Comparison of ENCODE assay signal across 15 cellular contexts in the genomic region with DNA sequence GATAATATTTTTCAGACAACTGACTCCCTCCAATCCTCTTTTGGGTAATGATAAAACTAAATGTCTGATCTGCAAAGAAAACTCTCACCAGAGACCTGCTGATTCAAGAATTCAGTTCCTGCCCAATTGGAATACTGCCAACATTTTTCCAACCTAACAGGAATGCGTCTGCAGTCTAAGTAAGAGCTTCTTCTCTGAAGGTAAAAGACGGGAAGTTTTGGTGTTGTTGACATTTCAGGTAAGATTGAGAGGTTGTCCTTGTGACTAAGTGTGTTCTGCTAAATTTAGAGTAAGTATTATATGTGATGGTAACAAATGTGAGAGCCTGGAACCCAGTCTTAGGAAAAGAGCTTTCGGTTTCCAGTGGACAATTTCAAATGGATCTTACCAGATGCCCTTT. TPM values are rescaled to one million over a fixed set of nuclear protein-coding genes. Genes with fewer than 3 reads are reported as not detected.
DNase-seq lines count a peak whose midpoint lies in the region; ATAC-seq, FAIRE-seq and TF ChIP-seq lines count a peak whose summit lies in the region.
"Had no signal": no experiment of that assay in that cellular context is flagged by ENCODE, and none has a peak within 500 bp of the region (broad histone marks: within the 10 kb centered on the region; RNA-seq: fewer than 3 reads in every experiment).

No MANE protein-coding gene starts in this region.

- no peaks in the 10 kb centered on the region for H3K9me3 ChIP-seq in hepatocyte (ENCODE audit: low read depth)
- H3K9me3 ChIP-seq in small intestine (ENCODE audit: control insufficient read depth, low read depth): no peaks in the 10 kb centered on the region
- H3K9me3 ChIP-seq: prostate gland had no signal

- H3K9me2 ChIP-seq in hepatocyte (replicated peaks; ENCODE audit: insufficient read depth): no peaks in the 10 kb centered on the region

- no peaks in the 10 kb centered on the region for H3K27me3 Mint-ChIP-seq in WTC11 (ENCODE audit: low read depth)
- peaks cover 5 to 14% (median 10%) of the 10 kb centered on the region in 3 donors for H3K27me3 Mint-ChIP-seq in immature natural killer cell (ENCODE audit: low read depth in 3 of 3)

- H3K4me1 Mint-ChIP-seq in WTC11 (peaks cover 63% of the 10 kb centered on the region), immature natural killer cell (no peaks in the 10 kb centered on the region)
- H3K4me1 Mint-ChIP-seq: activated naive CD8-positive, alpha-beta T cell treated with anti-CD3 and anti-CD28 coated beads, Interleukin-2, amount 10 ng/mL, durations not matched to agents 7 days and 5 days had no signal

- CTCF ChIA-PET in WTC11 (lab: Charles Lee): interaction anchor here (1.1 to 1.7 kb wide), 2 partner anchors 102 to 131 kb away, joined by 3 to 5 read pairs; no protein-coding TSS in a partner anchor

- no peak overlapping the region for H3K4me3 Mint-ChIP-seq in WTC11
- no peak overlapping the region for H3K4me3 Mint-ChIP-seq in immature natural killer cell
- H3K4me3 Mint-ChIP-seq: activated naive CD8-positive, alpha-beta T cell treated with anti-CD3 and anti-CD28 coated beads, Interleukin-2, amount 10 ng/mL, durations not matched to agents 7 days and 5 days; GM23338 had no signal

- no peak overlapping the region for H2AFZ ChIP-seq in hepatocyte
- H2AFZ ChIP-seq: GM23338 had no signal

- H3K4me1 ChIP-seq in hepatocyte (ENCODE audit: insufficient read depth) (no peaks in the 10 kb centered on the region), small intestine (ENCODE audit: control insufficient read depth in 2 of 2, insufficient read depth in 1 of 2, low read depth in 1 of 2, low read length in 1 of 2) (no peaks in the 10 kb centered on the region)
- H3K4me1 ChIP-seq: prostate gland had no signal

- no peak for ATAC-seq in WTC11
- ATAC-seq: GM23338 had no signal

- POLR2A ChIA-PET in WTC11 (lab: Charles Lee): no interaction called here

- H3K36me3 ChIP-seq in hepatocyte (replicated peaks; ENCODE audit: insufficient read depth, low read depth): no peaks in the 10 kb centered on the region
- H3K36me3 ChIP-seq in small intestine (ENCODE audit: control insufficient read depth in 2 of 2, insufficient read depth in 2 of 2, low read length in 2 of 2): no peaks in the 10 kb centered on the region
- H3K36me3 ChIP-seq: prostate gland had no signal

- no peak for FAIRE-seq in small intestine (lab: Jason Lieb, UNC)

- WGBS in hepatocyte (ENCODE audit: low lambda C conversion rate, missing lambda C conversion rate): 57% methylated on average over 3 of the region's 3 CpGs
- 49 to 65% (median 61%) methylated on average over 3 of the region's 3 CpGs for WGBS in small intestine, 3 donors

- no peaks in the 10 kb centered on the region for H4K20me1 ChIP-seq in hepatocyte (ENCODE audit: insufficient read depth, poor library complexity, severe bottlenecking)

- peak overlapping the region; percentile 54; the same call in 1 of the 2 replicates for H3K27ac Mint-ChIP-seq in WTC11
- no peak overlapping the region for H3K27ac Mint-ChIP-seq in immature natural killer cell
- H3K27ac Mint-ChIP-seq: activated naive CD8-positive, alpha-beta T cell treated with anti-CD3 and anti-CD28 coated beads, Interleukin-2, amount 10 ng/mL, durations not matched to agents 7 days and 5 days; GM23338 had no signal

- H3K36me3 Mint-ChIP-seq in WTC11 (peaks cover 4% of the 10 kb centered on the region; the same call in 1 of the 2 replicates), immature natural killer cell (no peaks in the 10 kb centered on the region)
- H3K36me3 Mint-ChIP-seq: activated naive CD8-positive, alpha-beta T cell treated with anti-CD3 and anti-CD28 coated beads, Interleukin-2, amount 10 ng/mL, durations not matched to agents 7 days and 5 days had no signal

- TF ChIP-seq CTCF in WTC11 (IDR thresholded peaks at IDR 0.05) (no peak), hepatocyte (IDR thresholded peaks at IDR 0.05; ENCODE audit: poor library complexity) (no peak)

- H3K9me3 Mint-ChIP-seq in WTC11 (no peaks in the 10 kb centered on the region), immature natural killer cell (no peaks in the 10 kb centered on the region)
- H3K9me3 Mint-ChIP-seq: activated naive CD8-positive, alpha-beta T cell treated with anti-CD3 and anti-CD28 coated beads, Interleukin-2, amount 10 ng/mL, durations not matched to agents 7 days and 5 days; GM23338 had no signal

- DNase-seq in NCI-H1417 (lab: John Stamatoyannopoulos, UW) (peak in 2 of 3 experiments; percentile 9 to 19), NCI-H1417 treated with DMSO at 0.1 percent for 48 hours (lab: John Stamatoyannopoulos, UW) (no peak), WTC11 (ENCODE audit: low spot score) (no peak), hepatocyte (ENCODE audit: low spot score) (peak; percentile 50), small intestine (peak; percentile 24), nucleus accumbens (lab: John Stamatoyannopoulos, UW) (no peak), immature natural killer cell (no peak)
- no peak for DNase-seq in stimulated activated CD4-positive, alpha-beta T cell treated with anti-CD3 and anti-CD28 coated beads, Interleukin-2, amount 100 ng/mL, for 24 hours
- DNase-seq: activated naive CD8-positive, alpha-beta T cell treated with anti-CD3 and anti-CD28 coated beads, Interleukin-2, amount 10 ng/mL, durations not matched to agents 7 days and 5 days; islet precursor cell; T-helper 2 cell had no signal

- H3K27me3 ChIP-seq in hepatocyte: no peaks in the 10 kb centered on the region
- no peaks in the 10 kb centered on the region for H3K27me3 ChIP-seq in small intestine (ENCODE audit: control insufficient read depth in 2 of 2, insufficient read depth in 2 of 2, low read length in 2 of 2)

- H3K4me3 ChIP-seq in hepatocyte (no peak overlapping the region), small intestine (ENCODE audit: low read depth in 1 of 2, low read length in 2 of 2) (no peak overlapping the region)
- H3K4me3 ChIP-seq: GM23338, prostate gland had no signal

- H3K4me2 ChIP-seq in hepatocyte: no peak overlapping the region
- H3K4me2 ChIP-seq: GM23338, KMS-11 had no signal

- no peaks in the 10 kb centered on the region for H3K79me2 ChIP-seq in hepatocyte

- H3K27ac ChIP-seq in hepatocyte (no peak overlapping the region), small intestine (ENCODE audit: low read depth in 1 of 2, low read length in 1 of 2) (no peak overlapping the region)
- H3K27ac ChIP-seq: KMS-11, prostate gland had no signal

TF ChIP-seq in WTC11, 78 proteins besides CTCF, POLR2A, EP300 and RAD21:
- TF ChIP-seq, protein P1, sequence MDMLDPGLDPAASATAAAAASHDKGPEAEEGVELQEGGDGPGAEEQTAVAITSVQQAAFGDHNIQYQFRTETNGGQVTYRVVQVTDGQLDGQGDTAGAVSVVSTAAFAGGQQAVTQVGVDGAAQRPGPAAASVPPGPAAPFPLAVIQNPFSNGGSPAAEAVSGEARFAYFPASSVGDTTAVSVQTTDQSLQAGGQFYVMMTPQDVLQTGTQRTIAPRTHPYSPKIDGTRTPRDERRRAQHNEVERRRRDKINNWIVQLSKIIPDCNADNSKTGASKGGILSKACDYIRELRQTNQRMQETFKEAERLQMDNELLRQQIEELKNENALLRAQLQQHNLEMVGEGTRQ (CRISPR knock-in tag; IDR thresholded peaks at IDR 0.05): no peak
- TF ChIP-seq SOX15 (CRISPR knock-in tag; IDR thresholded peaks at IDR 0.05): no peak
- TF ChIP-seq ZBTB43 (CRISPR knock-in tag; IDR thresholded peaks at IDR 0.05): no peak
- no peak for TF ChIP-seq GRHL2 (CRISPR knock-in tag; IDR thresholded peaks at IDR 0.05; ENCODE audit: insufficient replicate concordance, severe bottlenecking)
- no peak for TF ChIP-seq SP1 (CRISPR knock-in tag; conservative IDR thresholded peaks at IDR 0.05)
- no peak for TF ChIP-seq JUN (CRISPR knock-in tag; IDR thresholded peaks at IDR 0.05)
TF ChIP-seq in WTC11: peak in this region for 0.

RNA-seq across cellular contexts. Expression of gene IFIT5, which starts 17.6 kb away (rescaled TPM):
- total RNA-seq in WTC11 (2021): 1.7 to 2.0 TPM (median 1.8 TPM) in 3 replicates
- 17.1 and 17.5 TPM in 2 replicates for total RNA-seq in hepatocyte
- polyA plus RNA-seq in hepatocyte: 6.5 and 7.3 TPM in 2 replicates
- 1 to 10 TPM; 4.5 to 8.8 (median 7.0) TPM for polyA plus RNA-seq in small intestine
- polyA plus RNA-seq in immature natural killer cell: 10 to 100 TPM in 2 of 3 donors, 1 to 10 TPM in 1; 9.2 to 10.4 (median 10.2) TPM

RNA-seq across cellular contexts. Expression of gene IFIT1, which starts 39.6 kb away (rescaled TPM):
- total RNA-seq in WTC11 (2021): 1.5 to 2.0 TPM (median 1.5 TPM) in 3 replicates
- 14.7 and 15.1 TPM in 2 replicates for total RNA-seq in hepatocyte
- 5.6 and 8.2 TPM in 2 replicates for polyA plus RNA-seq in hepatocyte
- 1 to 10 TPM; 1.4 to 7.5 (median 2.0) TPM for polyA plus RNA-seq in small intestine
- 1 to 10 TPM in 2 of 3 donors, under 1 TPM in 1; 0.43 to 6.0 (median 1.8) TPM for polyA plus RNA-seq in immature natural killer cell

RNA-seq across cellular contexts. Expression of gene IFIT1B, which starts 54.1 kb away (rescaled TPM):
- total RNA-seq in WTC11 (2021) (not detected in 3 replicates), hepatocyte (not detected in 2 replicates)
- polyA plus RNA-seq in hepatocyte (not detected in 2 replicates), small intestine (not detected), immature natural killer cell (under 1 TPM in 1 of 3 donors, not detected in 2; 0.11 TPM)
- total RNA-seq: activated CD8-positive, alpha-beta memory T cell treated with anti-CD3 and anti-CD28 coated beads for 36 hours; activated naive CD8-positive, alpha-beta T cell treated with anti-CD3 and anti-CD28 coated beads, Interleukin-2, amount 10 ng/mL, durations not matched to agents 7 days and 5 days; GM23338; prostate gland had no signal

Comparison
In these comparisons a context has a peak if more than half of its experiments do, and no peak if none do; other contexts are left out.
1. DNase-seq: peak in NCI-H1417 (2 of 3), hepatocyte (single experiment) and small intestine (single experiment); none in NCI-H1417 treated with DMSO at 0.1 percent for 48 hours (single experiment), WTC11 (single experiment), stimulated activated CD4-positive, alpha-beta T cell treated with anti-CD3 and anti-CD28 coated beads, Interleukin-2, amount 100 ng/mL, for 24 hours (0 of 2), nucleus accumbens (0 of 56) and immature natural killer cell (0 of 3).